In the genomic region with DNA sequence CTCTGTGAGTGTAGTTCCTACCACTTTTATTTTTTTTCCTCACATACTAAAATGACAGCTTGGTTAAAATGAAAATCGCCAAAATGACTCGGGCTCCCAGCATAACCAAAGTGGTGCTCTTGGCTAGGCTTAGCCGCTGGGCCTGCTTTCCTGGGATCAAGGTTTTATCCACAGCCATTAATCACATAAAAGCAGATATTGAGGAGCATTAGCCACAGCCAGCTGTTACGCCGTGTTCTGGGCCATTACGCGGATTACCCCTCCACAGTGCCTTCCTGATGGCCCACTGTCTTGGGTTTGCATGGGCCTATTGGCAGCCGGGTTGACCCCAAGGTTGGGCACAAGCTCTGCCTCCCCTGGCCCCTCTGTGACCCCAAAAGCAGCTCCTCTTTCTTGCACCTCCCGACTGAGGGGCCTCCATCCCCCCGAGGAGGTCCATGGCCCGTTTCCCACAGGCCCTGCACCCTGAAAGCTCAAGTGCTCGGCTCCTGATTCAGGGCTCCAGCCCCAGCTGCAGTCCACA, we compare ENCODE assay signal across 22 cellular contexts. TPM values are rescaled to one million over a fixed set of nuclear protein-coding genes. Genes with fewer than 3 reads are reported as not detected.
DNase-seq lines count a peak whose midpoint lies in the region; ATAC-seq and TF ChIP-seq lines count a peak whose summit lies in the region.
"Had no signal": no experiment of that assay in that cellular context is flagged by ENCODE, and none has a peak within 500 bp of the region (broad histone marks: within the 10 kb centered on the region; RNA-seq: fewer than 3 reads in every experiment).

No MANE protein-coding gene starts in this region.

- H3K9ac ChIP-seq in IMR-90 (ENCODE audit: low read depth, low read length) = no peak overlapping the region
- H3K9ac ChIP-seq: BLaER1 treated with 17β-estradiol and CSF1 and Interleukin-3, amounts not matched to agents 10 nM and 100 nM; GM23248 had no signal

- no peak overlapping the region for H3K23ac ChIP-seq in IMR-90 (ENCODE audit: low read depth, low read length)

- H4K5ac ChIP-seq in IMR-90 (ENCODE audit: low read depth, low read length) = no peak overlapping the region

- POLR2A ChIA-PET in IMR-90 (lab: Charles Lee; ENCODE audit: unreplicated experiment) = no interaction called here

- H3K56ac ChIP-seq in IMR-90 (ENCODE audit: extremely low read depth, insufficient read depth, low read length) = no peak overlapping the region

- H3K4me1 ChIP-seq in IMR-90 (ENCODE audit: control insufficient read depth, insufficient read depth, low read length) (peaks cover 4% of the 10 kb centered on the region), tibial nerve (peaks cover 0 to 12% (median 2%) of the 10 kb centered on the region in 4 donors)
- H3K4me1 ChIP-seq: BE2C had no signal

- H3K14ac ChIP-seq in IMR-90 (replicated peaks; ENCODE audit: low read depth, low read length) = no peak overlapping the region

- intact Hi-C loops in IMR-90 (cut with micrococcal nuclease) = no loop called here

- H3K79me1 ChIP-seq in IMR-90 (ENCODE audit: low read depth in 1 of 2, low read length in 2 of 2) = no peaks in the 10 kb centered on the region

- no peak overlapping the region for H2BK20ac ChIP-seq in IMR-90 (ENCODE audit: low read depth, low read length)

- no peak overlapping the region for H3K4me2 ChIP-seq in IMR-90 (ENCODE audit: low read depth, low read length)
- H3K4me2 ChIP-seq: A549; BLaER1 treated with 17β-estradiol and CSF1 and Interleukin-3, amounts not matched to agents 10 nM and 100 nM had no signal

- H3K27me3 ChIP-seq in IMR-90 (ENCODE audit: control insufficient read depth, insufficient read depth, low read length) (peaks cover 24% of the 10 kb centered on the region), WERI-Rb-1 (ENCODE audit: insufficient read depth, low read depth, severe bottlenecking) (no peaks in the 10 kb centered on the region), tibial nerve (no peaks in the 10 kb centered on the region)
- H3K27me3 ChIP-seq: BLaER1 treated with 17β-estradiol and CSF1 and Interleukin-3, amounts not matched to agents 10 nM and 100 nM had no signal

- WGBS in IMR-90 (ENCODE audit: extremely low coverage in 2 of 2, insufficient read length in 1 of 2), 2 experiments = 78% methylated on average over 5 of the region's 12 CpGs; no CpG with 5 or more reads in 1 of the 2 experiments
- WGBS in tibial nerve, 2 donors = 88 to 96% methylated on average over 7 to 12 of the region's 12 CpGs

- CTCF ChIA-PET in IMR-90 (lab: Yijun Ruan, JAX) = interaction anchor here (0.6 kb wide), 1 partner anchor 130 kb away, joined by 4 read pairs; no protein-coding TSS in a partner anchor

- H4K20me1 ChIP-seq in IMR-90 (ENCODE audit: insufficient read depth, low read length) = no peaks in the 10 kb centered on the region
- H4K20me1 ChIP-seq: BLaER1 treated with 17β-estradiol and CSF1 and Interleukin-3, amounts not matched to agents 10 nM and 100 nM had no signal

- no peak for TF ChIP-seq POLR2A in IMR-90 (IDR thresholded peaks at IDR 0.05; ENCODE audit: low read depth, low read length)
- no peak for TF ChIP-seq POLR2A in tibial nerve (IDR thresholded peaks at IDR 0.05)

- no peak overlapping the region for H2BK5ac ChIP-seq in IMR-90 (ENCODE audit: low read depth, low read length, poor library complexity, severe bottlenecking)

- no peak overlapping the region for H2AK5ac ChIP-seq in IMR-90 (ENCODE audit: low read depth, low read length)

- no TSS peak for BruUV-seq in IMR-90 (replicated peaks; lab: Mats Ljungman, UMichigan)

- H4K8ac ChIP-seq in IMR-90 (ENCODE audit: low read depth in 2 of 2, low read length in 2 of 2) = no peak overlapping the region

- in situ Hi-C loops in IMR-90 (cut with MboI; ENCODE audit: low sequenced_read_pairs) = no loop called here

- H3K9me3 ChIP-seq in IMR-90 (ENCODE audit: control insufficient read depth, insufficient read depth, low read length) (no peaks in the 10 kb centered on the region; the same call in 1 of the 2 replicates), WERI-Rb-1 (ENCODE audit: severe bottlenecking) (no peaks in the 10 kb centered on the region), tibial nerve (no peaks in the 10 kb centered on the region)
- H3K9me3 ChIP-seq: A549, BE2C had no signal

- peak overlapping the region; percentile 14 for H2AFZ ChIP-seq in IMR-90 (replicated peaks; ENCODE audit: low read length, poor library complexity)
- H2AFZ ChIP-seq: GM23248 had no signal

- H3K4ac ChIP-seq in IMR-90 (ENCODE audit: low read depth, low read length) = no peak overlapping the region

- H3K9me1 ChIP-seq in IMR-90 (ENCODE audit: insufficient read depth, low read length) = no peaks in the 10 kb centered on the region

- H2AK9ac ChIP-seq in IMR-90 (replicated peaks; ENCODE audit: low read depth, low read length, poor library complexity) = no peak overlapping the region

- H2BK120ac ChIP-seq in IMR-90 (ENCODE audit: low read depth, low read length) = no peak overlapping the region

- dilution Hi-C loops in IMR-90 (cut with HindIII; ENCODE audit: low sequenced_read_pairs, unreplicated experiment) = no loop called here

- H3K27ac ChIP-seq in IMR-90 (ENCODE audit: insufficient read depth, low read length) (no peak overlapping the region), WERI-Rb-1 (peak overlapping the region; percentile 65), tibial nerve (no peak overlapping the region)
- H3K27ac ChIP-seq: A549; BLaER1 treated with 17β-estradiol and CSF1 and Interleukin-3, amounts not matched to agents 10 nM and 100 nM; GM23248 had no signal

- H3K27ac Mint-ChIP-seq in activated naive CD4-positive, alpha-beta T cell treated with anti-CD3 and anti-CD28 coated beads, Interleukin-2, amount 50 U/mL, for 72 hours = no peak overlapping the region
- H3K27ac Mint-ChIP-seq: CD14-positive monocyte; CD4-positive, alpha-beta T cell had no signal

- peak; percentile 86 for DNase-seq in D341Med (ENCODE audit: low spot score)
- DNase-seq in IMR-90 = no peak
- peak; percentile 98 for DNase-seq in NCI-H82 (lab: John Stamatoyannopoulos, UW)
- peak; percentile 84 for DNase-seq in WERI-Rb-1
- no peak for DNase-seq in tibial nerve (ENCODE audit: low spot score in 2 of 2)
- DNase-seq in activated naive CD4-positive, alpha-beta T cell treated with anti-CD3 and anti-CD28 coated beads, Interleukin-2, amount 50 U/mL, for 72 hours (ENCODE audit: low spot score in 2 of 2) = no peak
- DNase-seq: 8988T; ACHN; AML-193; BE2C; CD4-positive, alpha-beta T cell; CD8-positive, alpha-beta memory T cell; DMS153; DND-41; GM23248; H7; HCEC 1CT had no signal

- no peak overlapping the region for H4K91ac ChIP-seq in IMR-90 (ENCODE audit: insufficient read depth, low read depth, low read length)

- H3K4me3 ChIP-seq in IMR-90 (ENCODE audit: insufficient read depth, low read depth, low read length) (no peak overlapping the region), WERI-Rb-1 (ENCODE audit: low read depth, low read length) (no peak overlapping the region), tibial nerve (no peak overlapping the region)
- H3K4me3 ChIP-seq: A549; BLaER1 treated with 17β-estradiol and CSF1 and Interleukin-3, amounts not matched to agents 10 nM and 100 nM; GM23248 had no signal

- H3K18ac ChIP-seq in IMR-90 (ENCODE audit: low read depth, low read length) = no peak overlapping the region

- TF ChIP-seq RAD21 in IMR-90 (IDR thresholded peaks at IDR 0.05; ENCODE audit: low read length) = no peak

- H3K36me3 ChIP-seq in IMR-90 (ENCODE audit: control insufficient read depth, insufficient read depth, low read length) (no peaks in the 10 kb centered on the region), WERI-Rb-1 (no peaks in the 10 kb centered on the region), tibial nerve (no peaks in the 10 kb centered on the region)
- H3K36me3 ChIP-seq: BE2C; BLaER1 treated with 17β-estradiol and CSF1 and Interleukin-3, amounts not matched to agents 10 nM and 100 nM had no signal

- no peaks in the 10 kb centered on the region for H3K36me3 Mint-ChIP-seq in activated naive CD4-positive, alpha-beta T cell treated with anti-CD3 and anti-CD28 coated beads, Interleukin-2, amount 50 U/mL, for 72 hours
- H3K36me3 Mint-ChIP-seq: CD14-positive monocyte; CD8-positive, alpha-beta memory T cell had no signal

- TF ChIP-seq CTCF in IMR-90 (conservative IDR thresholded peaks at IDR 0.05; ENCODE audit: low read depth, low read length) (no peak), WERI-Rb-1 (IDR thresholded peaks at IDR 0.05; ENCODE audit: low read depth, low read length) (no peak), tibial nerve (IDR thresholded peaks at IDR 0.05) (no peak)

- H3K9me3 Mint-ChIP-seq in activated naive CD4-positive, alpha-beta T cell treated with anti-CD3 and anti-CD28 coated beads, Interleukin-2, amount 50 U/mL, for 72 hours = peaks cover 0 to 4% of the 10 kb centered on the region in 2 donors
- H3K9me3 Mint-ChIP-seq: CD4-positive, alpha-beta T cell; CD8-positive, alpha-beta memory T cell had no signal

- no peak overlapping the region for H2BK15ac ChIP-seq in IMR-90 (ENCODE audit: low read depth, low read length)

- TF ChIP-seq EP300 in tibial nerve (IDR thresholded peaks at IDR 0.05) = no peak

- ATAC-seq in IMR-90 (ENCODE audit: low read depth) (no peak), GM19463 (IDR thresholded peaks at IDR 0.05; ENCODE audit: unreplicated experiment) (no peak)
- no peak for ATAC-seq in activated naive CD4-positive, alpha-beta T cell treated with anti-CD3 and anti-CD28 coated beads, Interleukin-2, amount 50 U/mL, for 72 hours
- ATAC-seq: A549 had no signal

TF ChIP-seq in IMR-90, 13 proteins besides CTCF, POLR2A, EP300 and RAD21 (continues in another document):
- TF ChIP-seq CHD1 (IDR thresholded peaks at IDR 0.05; ENCODE audit: low read depth, low read length) = no peak
- TF ChIP-seq RFX5 (IDR thresholded peaks at IDR 0.05; ENCODE audit: low read depth, low read length) = no peak
- TF ChIP-seq MAZ (IDR thresholded peaks at IDR 0.05; ENCODE audit: borderline replicate concordance, low read depth, low read length) = no peak
- TF ChIP-seq FOS (IDR thresholded peaks at IDR 0.05; ENCODE audit: low read depth, low read length) = no peak
- no peak for TF ChIP-seq MAFK (IDR thresholded peaks at IDR 0.05; ENCODE audit: low read depth, low read length)

RNA-seq across cellular contexts. Expression of gene TRPM1, which starts 30.4 kb away (rescaled TPM):
- 0.28 TPM in 1 of 2 replicates, not detected in the other for total RNA-seq in IMR-90 (2012; rRNA removed)
- polyA plus RNA-seq in IMR-90 (2012; rRNA removed) = not detected in 2 replicates
- 0.03 TPM in 1 of 2 replicates, not detected in the other for polyA plus RNA-seq in IMR-90 (2012; cell fraction: cytosol; rRNA removed)
- 0.15 TPM in 1 of 2 replicates, not detected in the other for polyA plus RNA-seq in IMR-90 (2012; cell fraction: nucleus; rRNA removed; ENCODE audit: low replicate concordance)
- not detected for total RNA-seq in tibial nerve
- total RNA-seq in activated naive CD4-positive, alpha-beta T cell treated with anti-CD3 and anti-CD28 coated beads, Interleukin-2, amount 50 U/mL, for 72 hours = not detected
- total RNA-seq: CD4-positive, alpha-beta T cell; CD8-positive, alpha-beta memory T cell; GM23248; H1 had no signal
- polyA plus RNA-seq: A549, GM23248 had no signal

Comparison
In these comparisons a context has a peak if more than half of its experiments do, and no peak if none do; other contexts are left out.
1. DNase-seq: peak in D341Med (single experiment), NCI-H82 (single experiment) and WERI-Rb-1 (single experiment); none in IMR-90 (single experiment), tibial nerve (0 of 2) and activated naive CD4-positive, alpha-beta T cell treated with anti-CD3 and anti-CD28 coated beads, Interleukin-2, amount 50 U/mL, for 72 hours (0 of 2).